ENCODE assay signal across 8 cellular contexts in genomic region chr12:8179989-8180585, GRCh38. TPM values are rescaled to one million over a fixed set of nuclear protein-coding genes. Genes with fewer than 3 reads are reported as not detected.
DNase-seq lines count a peak whose midpoint lies in the region; ATAC-seq and TF ChIP-seq lines count a peak whose summit lies in the region.
"Not testable (repeated sequence)": the region's sequence is repeated elsewhere in the genome, so short reads cannot be mapped to it uniquely, and the experiment has no call there.

No MANE protein-coding gene starts in this region.

- not testable (repeated sequence) for H3K36me3 ChIP-seq in ACC112 (ENCODE audit: insufficient read depth, low read length); esophagus (ENCODE audit: control insufficient read depth in 2 of 2, insufficient read depth in 2 of 2, low read length in 1 of 2); mesendoderm (ENCODE audit: control insufficient read depth, insufficient read depth, low read length)

- not testable (repeated sequence) for H2AFZ ChIP-seq in ACC112 (ENCODE audit: low read length, unreplicated experiment)

- H3K9me3 ChIP-seq in esophagus (ENCODE audit: control insufficient read depth in 2 of 2, insufficient read depth in 1 of 2, low read depth in 1 of 2, low read length in 1 of 2), result not testable (repeated sequence)

- H2BK15ac ChIP-seq in mesendoderm (replicated peaks; ENCODE audit: low read depth), result not testable (repeated sequence)

- DNase-seq in NCI-H146 (lab: John Stamatoyannopoulos, UW) (peak; percentile 80), SKM-1 (lab: John Stamatoyannopoulos, UW; ENCODE audit: unreplicated experiment) (peak; percentile 35), mesendoderm (peak; percentile 70)
- peak; percentile 89 for DNase-seq in activated effector memory CD4-positive, alpha-beta T cell treated with anti-CD3 and anti-CD28 coated beads, Interleukin-2, amount 50 U/mL, for 16 hours
- DNase-seq in stimulated activated CD4-positive, alpha-beta T cell treated with anti-CD3 and anti-CD28 coated beads, Interleukin-2, amount 100 ng/mL, for 24 hours, result peak; percentile 63 to 67

- peak; percentile 37 for TF ChIP-seq POLR2A in GM18505 (IDR thresholded peaks at IDR 0.05; ENCODE audit: borderline replicate concordance, extremely low read depth, insufficient read depth, insufficient read length)

- H3K4ac ChIP-seq in mesendoderm (ENCODE audit: low read depth, low read length), result not testable (repeated sequence)

- not testable (repeated sequence) for H3K9ac ChIP-seq in mesendoderm (ENCODE audit: low read length)

- peak overlapping the region; percentile 56 for H3K56ac ChIP-seq in mesendoderm (ENCODE audit: low read length)

- not testable (repeated sequence) for H3K79me1 ChIP-seq in mesendoderm (ENCODE audit: low read length)

- not testable (repeated sequence) for H4K8ac ChIP-seq in mesendoderm (ENCODE audit: low read depth, low read length)

- H3K27ac ChIP-seq in ACC112 (ENCODE audit: low read depth, low read length); mesendoderm (ENCODE audit: low read depth, low read length): not testable (repeated sequence)
- H3K27ac ChIP-seq in esophagus (ENCODE audit: low read depth in 2 of 2, low read length in 1 of 2), result peak overlapping the region in 1 of 2 donors; percentile 42

- not testable (repeated sequence) for H2BK120ac ChIP-seq in mesendoderm (ENCODE audit: low read depth, low read length)

- 0 to 1% methylated on average over 41 to 43 of the region's 43 CpGs for WGBS in esophagus, 2 donors
- WGBS in mesendoderm (ENCODE audit: extremely low coverage, insufficient coverage, low lambda C conversion rate), result no CpG with 5 or more reads among the region's 43 CpGs

- H2AK5ac ChIP-seq in mesendoderm (ENCODE audit: low read length), result not testable (repeated sequence)

- H3K27me3 ChIP-seq in ACC112 (ENCODE audit: insufficient read depth, low read length); esophagus (ENCODE audit: control insufficient read depth in 1 of 2, insufficient read depth in 2 of 2, low read length in 2 of 2); mesendoderm (ENCODE audit: insufficient read depth, low read length, poor library complexity): not testable (repeated sequence)

- H4K5ac ChIP-seq in mesendoderm (ENCODE audit: low read length), result not testable (repeated sequence)

- H3K4me3 ChIP-seq in ACC112 (ENCODE audit: low read depth, low read length) (peak overlapping the region; percentile 84), esophagus (ENCODE audit: low read depth in 1 of 2, low read length in 2 of 2) (peak overlapping the region; percentile 55 to 59)
- not testable (repeated sequence) for H3K4me3 ChIP-seq in mesendoderm (ENCODE audit: low read length)

- not testable (repeated sequence) for H3K23ac ChIP-seq in mesendoderm (ENCODE audit: low read length)

- H3K18ac ChIP-seq in mesendoderm (ENCODE audit: low read length), result peak overlapping the region; percentile 76

- ATAC-seq in GM18505 (IDR thresholded peaks at IDR 0.05; ENCODE audit: unreplicated experiment), result not testable (repeated sequence)

- H2BK5ac ChIP-seq in mesendoderm (ENCODE audit: low read length), result not testable (repeated sequence)

- not testable (repeated sequence) for H3K79me2 ChIP-seq in ACC112 (ENCODE audit: control insufficient read depth, insufficient read depth, low read length, unreplicated experiment); mesendoderm (ENCODE audit: control insufficient read depth, insufficient read depth, low read length)

- not testable (repeated sequence) for H3K4me1 ChIP-seq in ACC112 (ENCODE audit: control insufficient read depth, insufficient read depth, low read length, unreplicated experiment); esophagus (ENCODE audit: control insufficient read depth in 2 of 2, insufficient read depth in 2 of 2, low read length in 1 of 2); mesendoderm (ENCODE audit: control insufficient read depth, low read depth, low read length)

- not testable (repeated sequence) for H3K4me2 ChIP-seq in mesendoderm (ENCODE audit: low read length)

RNA-seq across cellular contexts. Expression of gene ZNF705A, which starts 23.3 kb away (rescaled TPM):
- not detected for polyA plus RNA-seq in esophagus
- not detected for polyA plus RNA-seq in mesendoderm (2013, experiment 1 of 2)
- polyA plus RNA-seq in mesendoderm (2013, experiment 2 of 2), result not detected

RNA-seq across cellular contexts. Expression of gene FAM90A1, which starts 47.3 kb away (rescaled TPM):
- polyA plus RNA-seq in esophagus, result under 1 TPM; 0.13 to 0.18 TPM
- 0.18 TPM for polyA plus RNA-seq in mesendoderm (2013, experiment 1 of 2)
- 0.15 TPM for polyA plus RNA-seq in mesendoderm (2013, experiment 2 of 2)

RNA-seq across cellular contexts. Expression of gene CLEC4A, which starts 56.7 kb away (rescaled TPM):
- 1 to 10 TPM in 1 of 2 donors, under 1 TPM in 1; 0.92 to 1.3 TPM for polyA plus RNA-seq in esophagus
- polyA plus RNA-seq in mesendoderm (2013, experiment 1 of 2), result 0.08 TPM
- 0.07 TPM for polyA plus RNA-seq in mesendoderm (2013, experiment 2 of 2)

Comparison
In these comparisons a context has a peak if more than half of its experiments do, and no peak if none do; other contexts are left out.
1. DNase-seq: peak in every context shown above with its lines; median percentile 89 in activated effector memory CD4-positive, alpha-beta T cell treated with anti-CD3 and anti-CD28 coated beads, Interleukin-2, amount 50 U/mL, for 16 hours; 80 in NCI-H146; 70 in mesendoderm; 65 in stimulated activated CD4-positive, alpha-beta T cell treated with anti-CD3 and anti-CD28 coated beads, Interleukin-2, amount 100 ng/mL, for 24 hours; 35 in SKM-1.